ENCODE assay signal across 21 cellular contexts in the genomic region with DNA sequence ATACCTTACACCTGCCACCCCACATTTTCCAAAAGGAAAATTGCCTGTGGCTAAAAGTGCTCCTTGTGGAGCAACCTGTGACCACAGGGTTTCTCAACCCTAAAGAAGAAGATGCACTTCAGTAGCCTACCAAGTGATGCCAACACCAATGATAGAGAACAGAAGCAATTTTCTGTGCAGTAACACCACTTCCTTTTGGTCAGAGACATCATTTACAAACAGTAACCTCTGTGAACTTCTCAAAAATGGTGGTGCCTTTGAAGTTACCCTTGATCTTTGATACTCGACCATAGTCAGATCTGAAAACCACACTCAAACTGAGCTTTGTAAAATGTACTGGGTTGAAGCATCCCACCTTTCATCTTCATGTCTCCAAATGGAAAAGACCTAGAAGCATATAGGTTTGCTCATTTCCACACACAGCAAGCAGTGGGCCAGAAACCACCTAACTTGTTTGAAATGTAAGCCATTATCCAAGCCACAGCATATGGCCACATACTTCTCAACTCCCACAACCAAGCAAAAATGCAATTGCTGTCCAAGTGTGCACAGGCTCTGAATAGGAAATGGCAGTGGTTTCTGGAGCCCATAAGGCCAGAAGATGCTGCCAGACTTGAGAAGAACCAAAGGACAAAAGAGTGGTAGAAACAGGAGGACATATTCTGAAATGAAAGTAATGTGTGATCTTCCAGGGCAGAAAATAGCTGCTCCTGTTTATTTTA. TPM values are rescaled to one million over a fixed set of nuclear protein-coding genes. Genes with fewer than 3 reads are reported as not detected.
DNase-seq lines count a peak whose midpoint lies in the region; ATAC-seq, FAIRE-seq and TF ChIP-seq lines count a peak whose summit lies in the region.
"Had no signal": no experiment of that assay in that cellular context is flagged by ENCODE, and none has a peak within 500 bp of the region (broad histone marks: within the 10 kb centered on the region; RNA-seq: fewer than 3 reads in every experiment).

No MANE protein-coding gene starts in this region.

- H3K27me3 ChIP-seq in astrocyte (ENCODE audit: insufficient read depth, low read length) = no peaks in the 10 kb centered on the region
- H3K27me3 ChIP-seq: BLaER1 treated with 17β-estradiol and CSF1 and Interleukin-3, amounts not matched to agents 10 nM and 100 nM; Peyer's patch; SJSA1 had no signal

- no peaks in the 10 kb centered on the region for H3K4me1 Mint-ChIP-seq in stimulated activated naive CD8-positive, alpha-beta T cell treated with anti-CD3 and anti-CD28 coated beads, Interleukin-15, amount 100 ng/mL, for 72 hours
- H3K4me1 Mint-ChIP-seq in astrocyte (ENCODE audit: low read depth, unreplicated experiment) (peaks cover 12% of the 10 kb centered on the region), immature natural killer cell (peaks cover 14 to 22% of the 10 kb centered on the region in 2 donors), T-cell (no peaks in the 10 kb centered on the region)

- no peak overlapping the region for H3K27ac Mint-ChIP-seq in stimulated activated naive CD8-positive, alpha-beta T cell treated with anti-CD3 and anti-CD28 coated beads, Interleukin-15, amount 100 ng/mL, for 72 hours
- H3K27ac Mint-ChIP-seq in astrocyte (ENCODE audit: unreplicated experiment) (no peak overlapping the region), immature natural killer cell (no peak overlapping the region), T-cell (no peak overlapping the region)
- H3K27ac Mint-ChIP-seq: CD8-positive, alpha-beta T cell had no signal

- no peak overlapping the region for H2AFZ ChIP-seq in astrocyte (ENCODE audit: low read depth, low read length)

- no peak overlapping the region for H3K9ac ChIP-seq in astrocyte (ENCODE audit: low read length)
- H3K9ac ChIP-seq: BLaER1 treated with 17β-estradiol and CSF1 and Interleukin-3, amounts not matched to agents 10 nM and 100 nM had no signal

- peak; percentile 67 for ATAC-seq in stimulated activated naive CD8-positive, alpha-beta T cell treated with anti-CD3 and anti-CD28 coated beads, Interleukin-15, amount 100 ng/mL, for 72 hours
- ATAC-seq in stimulated activated naive CD8-positive, alpha-beta T cell treated with anti-CD3 and anti-CD28 coated beads, Interleukin-15, Interleukin-2, amounts not matched to agents 100 U/mL and 50 U/mL, for 24 hours = no peak
- ATAC-seq in T-cell (replicated peaks in 1 of 4) (no peak), HG03135 (IDR thresholded peaks at IDR 0.05; ENCODE audit: unreplicated experiment) (no peak)
- ATAC-seq: CD8-positive, alpha-beta T cell had no signal

- H3K27ac ChIP-seq in astrocyte (ENCODE audit: low read depth, low read length) = no peak overlapping the region
- H3K27ac ChIP-seq: BLaER1 treated with 17β-estradiol and CSF1 and Interleukin-3, amounts not matched to agents 10 nM and 100 nM; Peyer's patch had no signal

- peaks cover 20% of the 10 kb centered on the region for H3K27me3 Mint-ChIP-seq in stimulated activated naive CD8-positive, alpha-beta T cell treated with anti-CD3 and anti-CD28 coated beads, Interleukin-15, amount 100 ng/mL, for 72 hours
- H3K27me3 Mint-ChIP-seq in astrocyte (ENCODE audit: low read depth, unreplicated experiment) (no peaks in the 10 kb centered on the region), immature natural killer cell (ENCODE audit: low read depth in 3 of 3) (peaks cover 0 to 2% (median 0%) of the 10 kb centered on the region in 3 donors), T-cell (no peaks in the 10 kb centered on the region)

- CTCF ChIA-PET in T-cell (lab: Charles Lee) = no interaction called here

- H3K4me2 ChIP-seq in astrocyte (ENCODE audit: low read length) = no peak overlapping the region
- H3K4me2 ChIP-seq: BLaER1 treated with 17β-estradiol and CSF1 and Interleukin-3, amounts not matched to agents 10 nM and 100 nM had no signal

- H3K36me3 Mint-ChIP-seq in astrocyte (ENCODE audit: low read depth, unreplicated experiment) = peaks cover 2% of the 10 kb centered on the region
- H3K36me3 Mint-ChIP-seq in immature natural killer cell = no peaks in the 10 kb centered on the region
- no peaks in the 10 kb centered on the region for H3K36me3 Mint-ChIP-seq in T-cell
- H3K36me3 Mint-ChIP-seq: CD8-positive, alpha-beta T cell had no signal

- no peaks in the 10 kb centered on the region for H3K36me3 ChIP-seq in astrocyte (ENCODE audit: insufficient read depth, low read length)
- H3K36me3 ChIP-seq: Peyer's patch, SJSA1 had no signal

- POLR2A ChIA-PET in T-cell (lab: Charles Lee) = no interaction called here

- no peak for DNase-seq in stimulated activated naive CD8-positive, alpha-beta T cell treated with anti-CD3 and anti-CD28 coated beads, Interleukin-15, amount 100 ng/mL, for 72 hours
- DNase-seq in stimulated activated naive CD8-positive, alpha-beta T cell treated with anti-CD3 and anti-CD28 coated beads, Interleukin-15, Interleukin-2, amounts not matched to agents 100 U/mL and 50 U/mL, for 24 hours = no peak
- DNase-seq in astrocyte (ENCODE audit: low read depth) (peak; percentile 60), immature natural killer cell (peak; percentile 21 to 35 (median 31)), T-cell (no peak), foreskin melanocyte (no peak)
- DNase-seq in effector CD4-positive, alpha-beta T cell = no peak
- DNase-seq: CD8-positive, alpha-beta T cell; Karpas-422; NCI-H146; NCI-H2029 treated with DMSO at 0.1 percent for 48 hours; NCI-H2171; NCI-H446 treated with DMSO at 0.1 percent for 48 hours; NK-92 treated with Interleukin-12 subunit alpha and Interleukin-12 subunit beta, amount 100 ng/mL, for 24 hours; Peyer's patch had no signal

- FAIRE-seq in astrocyte (lab: Jason Lieb, UNC) = no peak
- FAIRE-seq: A204.1, GM12891 had no signal

- H3K4me3 Mint-ChIP-seq in stimulated activated naive CD8-positive, alpha-beta T cell treated with anti-CD3 and anti-CD28 coated beads, Interleukin-15, amount 100 ng/mL, for 72 hours = no peak overlapping the region
- H3K4me3 Mint-ChIP-seq in astrocyte (ENCODE audit: unreplicated experiment) = no peak overlapping the region
- H3K4me3 Mint-ChIP-seq in immature natural killer cell = no peak overlapping the region
- H3K4me3 Mint-ChIP-seq in T-cell = no peak overlapping the region
- H3K4me3 Mint-ChIP-seq: CD8-positive, alpha-beta T cell had no signal

- H4K20me1 ChIP-seq in astrocyte (ENCODE audit: insufficient read depth, low read length) = no peaks in the 10 kb centered on the region
- H4K20me1 ChIP-seq: BLaER1 treated with 17β-estradiol and CSF1 and Interleukin-3, amounts not matched to agents 10 nM and 100 nM had no signal

- H3K79me2 ChIP-seq in astrocyte (ENCODE audit: insufficient read depth, low read length) = no peaks in the 10 kb centered on the region

- H3K4me1 ChIP-seq in astrocyte (ENCODE audit: insufficient read depth, low read length) = no peaks in the 10 kb centered on the region
- H3K4me1 ChIP-seq: Peyer's patch had no signal

- H3K9me3 ChIP-seq in astrocyte (ENCODE audit: insufficient read depth, low read depth, low read length) = no peaks in the 10 kb centered on the region
- H3K9me3 ChIP-seq: Peyer's patch, SJSA1 had no signal

- TF ChIP-seq CTCF in astrocyte (IDR thresholded peaks at IDR 0.05; ENCODE audit: insufficient read depth, low read depth, low read length) = no peak

- H3K9me3 Mint-ChIP-seq in stimulated activated naive CD8-positive, alpha-beta T cell treated with anti-CD3 and anti-CD28 coated beads, Interleukin-15, amount 100 ng/mL, for 72 hours = no peaks in the 10 kb centered on the region
- H3K9me3 Mint-ChIP-seq in astrocyte (ENCODE audit: unreplicated experiment) (no peaks in the 10 kb centered on the region), immature natural killer cell (no peaks in the 10 kb centered on the region), T-cell (no peaks in the 10 kb centered on the region)
- H3K9me3 Mint-ChIP-seq: CD8-positive, alpha-beta T cell had no signal

- H3K4me3 ChIP-seq in astrocyte (ENCODE audit: insufficient read depth, low read depth, low read length) = no peak overlapping the region
- H3K4me3 ChIP-seq: BLaER1 treated with 17β-estradiol and CSF1 and Interleukin-3, amounts not matched to agents 10 nM and 100 nM; Peyer's patch; SJSA1 had no signal

RNA-seq across cellular contexts. Expression of gene MPPED2, which starts 24.3 kb away (rescaled TPM):
- total RNA-seq in astrocyte (1.1 and 1.6 TPM in 2 replicates), T-cell (1 to 10 TPM in 2 of 5 donors, under 1 TPM in 3; 0.58 to 8.1 (median 0.99) TPM)
- 1 to 10 TPM; 1.7 to 2.0 (median 1.8) TPM for polyA plus RNA-seq in immature natural killer cell
- total RNA-seq: MCF 10A, SJSA1 had no signal

Comparison
In these comparisons a context has a peak if more than half of its experiments do, and no peak if none do; other contexts are left out.
1. DNase-seq: peak in astrocyte (single experiment) and immature natural killer cell (3 of 3); none in stimulated activated naive CD8-positive, alpha-beta T cell treated with anti-CD3 and anti-CD28 coated beads, Interleukin-15, amount 100 ng/mL, for 72 hours (0 of 2), stimulated activated naive CD8-positive, alpha-beta T cell treated with anti-CD3 and anti-CD28 coated beads, Interleukin-15, Interleukin-2, amounts not matched to agents 100 U/mL and 50 U/mL, for 24 hours (single experiment), T-cell (0 of 34), foreskin melanocyte (single experiment) and effector CD4-positive, alpha-beta T cell (single experiment).